ENCODE assay signal across 8 cellular contexts in the genomic region with DNA sequence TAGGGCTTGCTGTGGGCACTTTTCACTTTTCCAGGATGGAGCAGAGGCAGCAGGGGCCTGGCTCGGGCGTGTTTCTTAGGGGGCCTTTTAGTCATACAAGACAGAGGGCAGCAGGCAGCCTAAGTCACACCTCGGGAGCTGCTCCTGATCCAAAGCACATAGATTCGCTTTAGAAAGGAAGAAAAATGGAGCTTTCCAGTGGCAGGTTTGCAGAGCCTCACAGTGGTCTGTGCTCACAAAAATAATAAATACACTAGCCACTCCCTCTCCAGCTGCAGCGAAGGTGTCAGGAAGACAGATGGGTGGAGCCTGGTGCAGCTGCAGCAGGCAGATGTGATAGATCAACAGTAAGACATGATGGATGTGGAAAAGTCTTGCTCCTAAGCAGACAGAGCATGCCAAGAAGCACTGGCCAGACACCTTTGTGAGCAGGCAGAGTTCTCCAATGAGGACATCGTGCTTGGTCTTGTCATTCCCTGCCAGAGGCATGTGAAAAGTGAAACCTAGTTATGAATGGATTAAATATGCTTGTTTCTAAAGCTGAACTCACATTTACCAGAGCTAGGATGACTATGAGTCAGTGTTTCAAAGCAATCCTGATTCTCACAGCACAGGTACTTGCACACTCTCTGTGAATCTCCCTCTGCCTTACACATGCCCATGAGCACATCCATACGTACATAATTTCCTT.
A peak's percentile ranks its signal among the peaks of the same experiment; 100 is the strongest.
DNase-seq lines count a peak whose midpoint lies in the region; ATAC-seq and TF ChIP-seq lines count a peak whose summit lies in the region.

No MANE protein-coding gene starts in this region.

- H3K27me3 Mint-ChIP-seq in activated B cell treated with CpG ODN at 0.5 μM for 24 hours (no peaks in the 10 kb centered on the region), Caco-2 (ENCODE audit: insufficient read depth, unreplicated experiment) (peaks cover 9% of the 10 kb centered on the region)

- no peak overlapping the region for H3K27ac ChIP-seq in upper lobe of right lung

- H3K27me3 ChIP-seq in upper lobe of right lung (no peaks in the 10 kb centered on the region), Caco-2 (replicated peaks; ENCODE audit: control insufficient read depth, insufficient read depth, low read length) (no peaks in the 10 kb centered on the region)

- H3K27ac Mint-ChIP-seq in activated B cell treated with CpG ODN at 0.5 μM for 24 hours (no peak overlapping the region), Caco-2 (ENCODE audit: unreplicated experiment) (no peak overlapping the region)

- TF ChIP-seq CTCF in activated B cell treated with CpG ODN at 0.5 μM for 24 hours (IDR thresholded peaks at IDR 0.05) (no peak), upper lobe of right lung (IDR thresholded peaks at IDR 0.05) (no peak), Caco-2 (IDR thresholded peaks at IDR 0.05; ENCODE audit: insufficient read depth in 1 of 2, low read depth in 1 of 2, low read length in 1 of 2, severe bottlenecking in 1 of 2, unreplicated experiment in 1 of 2) (no peak)

- intact Hi-C loops in activated B cell treated with CpG ODN at 0.5 μM for 24 hours (cut with micrococcal nuclease): no loop called here
- intact Hi-C loops in upper lobe of right lung (cut with DNase I): no loop called here
- intact Hi-C loops in Caco-2 (cut with micrococcal nuclease; ENCODE audit: unreplicated experiment): no loop called here

- H3K4me1 Mint-ChIP-seq in activated B cell treated with CpG ODN at 0.5 μM for 24 hours (peaks cover 28% of the 10 kb centered on the region), Caco-2 (ENCODE audit: low read depth, unreplicated experiment) (no peaks in the 10 kb centered on the region)

- no peaks in the 10 kb centered on the region for H3K9me3 ChIP-seq in upper lobe of right lung
- no peaks in the 10 kb centered on the region for H3K9me3 ChIP-seq in Caco-2

- H3K9me3 Mint-ChIP-seq in activated B cell treated with CpG ODN at 0.5 μM for 24 hours: no peaks in the 10 kb centered on the region
- H3K9me3 Mint-ChIP-seq in Caco-2 (ENCODE audit: unreplicated experiment): no peaks in the 10 kb centered on the region

- H3K4me3 Mint-ChIP-seq in activated B cell treated with CpG ODN at 0.5 μM for 24 hours: peak overlapping the region; percentile 67
- H3K4me3 Mint-ChIP-seq in Caco-2 (ENCODE audit: unreplicated experiment): no peak overlapping the region

- no peak for ATAC-seq in activated B cell treated with CpG ODN at 0.5 μM for 24 hours (ENCODE audit: low read depth)
- no peak for ATAC-seq in upper lobe of right lung
- no peak for ATAC-seq in GM21381 (IDR thresholded peaks at IDR 0.05; ENCODE audit: unreplicated experiment)

- BruUV-seq in Caco-2 (replicated peaks; lab: Mats Ljungman, UMichigan): no TSS peak

- H3K36me3 ChIP-seq in upper lobe of right lung (no peaks in the 10 kb centered on the region), Caco-2 (ENCODE audit: control insufficient read depth, insufficient read depth, low read length) (no peaks in the 10 kb centered on the region)

- DNase-seq in stimulated activated CD4-positive, alpha-beta T cell treated with anti-CD3 and anti-CD28 coated beads, Interleukin-15, amount 100 ng/mL, for 24 hours: peak; percentile 59
- no peak for DNase-seq in stimulated activated CD4-positive, alpha-beta T cell treated with anti-CD3 and anti-CD28 coated beads, Interleukin-4, amount 100 ng/mL, for 4 hours
- DNase-seq in activated B cell treated with CpG ODN at 0.5 μM for 24 hours (no peak), hepatic stellate cell (ENCODE audit: low spot score) (peak; percentile 43), upper lobe of right lung (no peak), NCI-H1694 treated with DMSO at 0.1 percent for 48 hours (lab: John Stamatoyannopoulos, UW) (no peak), Caco-2 (no peak)

- CTCF ChIA-PET in activated B cell treated with CpG ODN at 0.5 μM for 24 hours (lab: Charles Lee): interaction anchor here (1.0 kb wide), 2 partner anchors 9 to 38 kb away, joined by 3 to 4 read pairs; no protein-coding TSS in a partner anchor
- CTCF ChIA-PET in Caco-2 (lab: Charles Lee): no interaction called here

- H3K4me1 ChIP-seq in upper lobe of right lung: peaks cover 12% of the 10 kb centered on the region
- H3K4me1 ChIP-seq in Caco-2: no peaks in the 10 kb centered on the region

- H3K36me3 Mint-ChIP-seq in activated B cell treated with CpG ODN at 0.5 μM for 24 hours (ENCODE audit: low read depth) (no peaks in the 10 kb centered on the region), Caco-2 (ENCODE audit: insufficient read depth, unreplicated experiment) (no peaks in the 10 kb centered on the region)

- POLR2A ChIA-PET in activated B cell treated with CpG ODN at 0.5 μM for 24 hours (lab: Charles Lee) (no interaction called here), Caco-2 (lab: Charles Lee) (no interaction called here)

- H3K4me3 ChIP-seq in upper lobe of right lung (peak overlapping the region; percentile 23), Caco-2 (ENCODE audit: low read depth, low read length) (no peak overlapping the region)

Comparison
In these comparisons a context has a peak if more than half of its experiments do, and no peak if none do; other contexts are left out.
1. DNase-seq: peak in stimulated activated CD4-positive, alpha-beta T cell treated with anti-CD3 and anti-CD28 coated beads, Interleukin-15, amount 100 ng/mL, for 24 hours (single experiment) and hepatic stellate cell (single experiment); none in stimulated activated CD4-positive, alpha-beta T cell treated with anti-CD3 and anti-CD28 coated beads, Interleukin-4, amount 100 ng/mL, for 4 hours (0 of 2), activated B cell treated with CpG ODN at 0.5 μM for 24 hours (single experiment), upper lobe of right lung (single experiment), NCI-H1694 treated with DMSO at 0.1 percent for 48 hours (single experiment) and Caco-2 (0 of 2).